In the genomic region with DNA sequence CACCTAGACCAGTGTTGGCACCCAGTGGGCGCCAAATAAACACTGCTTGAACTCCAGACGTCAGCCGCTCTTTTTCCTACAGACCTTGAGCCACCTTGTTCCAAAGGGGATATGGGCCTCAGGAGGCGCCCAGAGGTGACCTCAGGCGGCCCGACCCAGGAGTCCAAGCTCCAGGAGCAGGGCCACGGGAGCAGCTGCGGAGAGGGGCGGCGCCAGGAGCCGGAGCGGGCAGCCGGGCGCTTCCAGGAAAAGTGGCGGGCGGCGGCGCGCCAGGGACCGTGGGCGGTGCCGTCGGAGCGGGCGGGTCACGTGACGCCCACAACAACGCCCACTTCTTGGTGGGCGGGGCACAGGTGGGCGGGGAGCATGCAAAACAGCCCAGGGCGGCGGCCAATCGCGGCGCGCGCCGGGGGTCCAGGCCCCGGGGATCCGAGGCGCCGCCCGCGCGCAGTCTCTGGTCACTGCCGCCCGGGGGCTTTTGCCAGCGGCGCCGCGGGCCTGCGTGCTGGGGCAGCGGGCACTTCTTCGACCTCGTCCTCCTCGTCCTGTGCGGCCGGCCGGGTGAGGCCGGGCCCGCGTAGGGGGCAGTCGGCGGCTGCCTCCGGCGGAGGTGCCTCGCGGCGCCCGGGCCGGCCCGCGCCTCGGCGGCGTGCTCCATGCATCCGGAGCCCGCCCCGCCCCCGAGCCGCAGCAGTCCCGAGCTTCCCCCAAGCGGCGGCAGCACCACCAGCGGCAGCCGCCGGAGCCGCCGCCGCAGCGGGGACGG, we compare ENCODE assay signal across 1 cellular context.
A peak's percentile ranks its signal among the peaks of the same experiment; 100 is the strongest.
TF ChIP-seq lines count a peak whose summit lies in the region.

TSS of gene ORAI1 (plus strand) at position 444 of the 766 bp plus-strand sequence.

TF ChIP-seq in K562, 482 proteins besides CTCF, POLR2A, EP300 and RAD21 (continued from another document and continues in another):
- peak; percentile 48; the same call in 1 of the 2 replicates for TF ChIP-seq TSHZ1 (CRISPR knock-in tag; IDR thresholded peaks at IDR 0.05)
- peak; percentile 60; the same call in 1 of the 2 replicates for TF ChIP-seq ETS1 (conservative IDR thresholded peaks at IDR 0.05; ENCODE audit: control insufficient read depth, low read depth, low read length)
- TF ChIP-seq, protein P1, sequence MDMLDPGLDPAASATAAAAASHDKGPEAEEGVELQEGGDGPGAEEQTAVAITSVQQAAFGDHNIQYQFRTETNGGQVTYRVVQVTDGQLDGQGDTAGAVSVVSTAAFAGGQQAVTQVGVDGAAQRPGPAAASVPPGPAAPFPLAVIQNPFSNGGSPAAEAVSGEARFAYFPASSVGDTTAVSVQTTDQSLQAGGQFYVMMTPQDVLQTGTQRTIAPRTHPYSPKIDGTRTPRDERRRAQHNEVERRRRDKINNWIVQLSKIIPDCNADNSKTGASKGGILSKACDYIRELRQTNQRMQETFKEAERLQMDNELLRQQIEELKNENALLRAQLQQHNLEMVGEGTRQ (CRISPR knock-in tag; IDR thresholded peaks at IDR 0.05): peak; percentile 96
- no peak for TF ChIP-seq CHD2 (IDR thresholded peaks at IDR 0.05; ENCODE audit: low read depth, low read length)
- peak; percentile 83 for TF ChIP-seq CCNT2 (IDR thresholded peaks at IDR 0.05; ENCODE audit: borderline replicate concordance, extremely low read depth, insufficient read length, low read depth, low read length)
- 0 out of 2 replicates have a peak, but pooled peaks have one; percentile 40 for TF ChIP-seq ZNF324 (CRISPR knock-in tag; IDR thresholded peaks at IDR 0.05)
- TF ChIP-seq SAFB2 (IDR thresholded peaks at IDR 0.05; ENCODE audit: borderline replicate concordance, low read depth, low read length, severe bottlenecking): no peak
- peak; percentile 83; the same call in 1 of the 2 replicates for TF ChIP-seq PHF8 (IDR thresholded peaks at IDR 0.05; ENCODE audit: borderline replicate concordance, low read length)
- TF ChIP-seq ZNF316 (IDR thresholded peaks at IDR 0.05): no peak
- TF ChIP-seq, protein P2, sequence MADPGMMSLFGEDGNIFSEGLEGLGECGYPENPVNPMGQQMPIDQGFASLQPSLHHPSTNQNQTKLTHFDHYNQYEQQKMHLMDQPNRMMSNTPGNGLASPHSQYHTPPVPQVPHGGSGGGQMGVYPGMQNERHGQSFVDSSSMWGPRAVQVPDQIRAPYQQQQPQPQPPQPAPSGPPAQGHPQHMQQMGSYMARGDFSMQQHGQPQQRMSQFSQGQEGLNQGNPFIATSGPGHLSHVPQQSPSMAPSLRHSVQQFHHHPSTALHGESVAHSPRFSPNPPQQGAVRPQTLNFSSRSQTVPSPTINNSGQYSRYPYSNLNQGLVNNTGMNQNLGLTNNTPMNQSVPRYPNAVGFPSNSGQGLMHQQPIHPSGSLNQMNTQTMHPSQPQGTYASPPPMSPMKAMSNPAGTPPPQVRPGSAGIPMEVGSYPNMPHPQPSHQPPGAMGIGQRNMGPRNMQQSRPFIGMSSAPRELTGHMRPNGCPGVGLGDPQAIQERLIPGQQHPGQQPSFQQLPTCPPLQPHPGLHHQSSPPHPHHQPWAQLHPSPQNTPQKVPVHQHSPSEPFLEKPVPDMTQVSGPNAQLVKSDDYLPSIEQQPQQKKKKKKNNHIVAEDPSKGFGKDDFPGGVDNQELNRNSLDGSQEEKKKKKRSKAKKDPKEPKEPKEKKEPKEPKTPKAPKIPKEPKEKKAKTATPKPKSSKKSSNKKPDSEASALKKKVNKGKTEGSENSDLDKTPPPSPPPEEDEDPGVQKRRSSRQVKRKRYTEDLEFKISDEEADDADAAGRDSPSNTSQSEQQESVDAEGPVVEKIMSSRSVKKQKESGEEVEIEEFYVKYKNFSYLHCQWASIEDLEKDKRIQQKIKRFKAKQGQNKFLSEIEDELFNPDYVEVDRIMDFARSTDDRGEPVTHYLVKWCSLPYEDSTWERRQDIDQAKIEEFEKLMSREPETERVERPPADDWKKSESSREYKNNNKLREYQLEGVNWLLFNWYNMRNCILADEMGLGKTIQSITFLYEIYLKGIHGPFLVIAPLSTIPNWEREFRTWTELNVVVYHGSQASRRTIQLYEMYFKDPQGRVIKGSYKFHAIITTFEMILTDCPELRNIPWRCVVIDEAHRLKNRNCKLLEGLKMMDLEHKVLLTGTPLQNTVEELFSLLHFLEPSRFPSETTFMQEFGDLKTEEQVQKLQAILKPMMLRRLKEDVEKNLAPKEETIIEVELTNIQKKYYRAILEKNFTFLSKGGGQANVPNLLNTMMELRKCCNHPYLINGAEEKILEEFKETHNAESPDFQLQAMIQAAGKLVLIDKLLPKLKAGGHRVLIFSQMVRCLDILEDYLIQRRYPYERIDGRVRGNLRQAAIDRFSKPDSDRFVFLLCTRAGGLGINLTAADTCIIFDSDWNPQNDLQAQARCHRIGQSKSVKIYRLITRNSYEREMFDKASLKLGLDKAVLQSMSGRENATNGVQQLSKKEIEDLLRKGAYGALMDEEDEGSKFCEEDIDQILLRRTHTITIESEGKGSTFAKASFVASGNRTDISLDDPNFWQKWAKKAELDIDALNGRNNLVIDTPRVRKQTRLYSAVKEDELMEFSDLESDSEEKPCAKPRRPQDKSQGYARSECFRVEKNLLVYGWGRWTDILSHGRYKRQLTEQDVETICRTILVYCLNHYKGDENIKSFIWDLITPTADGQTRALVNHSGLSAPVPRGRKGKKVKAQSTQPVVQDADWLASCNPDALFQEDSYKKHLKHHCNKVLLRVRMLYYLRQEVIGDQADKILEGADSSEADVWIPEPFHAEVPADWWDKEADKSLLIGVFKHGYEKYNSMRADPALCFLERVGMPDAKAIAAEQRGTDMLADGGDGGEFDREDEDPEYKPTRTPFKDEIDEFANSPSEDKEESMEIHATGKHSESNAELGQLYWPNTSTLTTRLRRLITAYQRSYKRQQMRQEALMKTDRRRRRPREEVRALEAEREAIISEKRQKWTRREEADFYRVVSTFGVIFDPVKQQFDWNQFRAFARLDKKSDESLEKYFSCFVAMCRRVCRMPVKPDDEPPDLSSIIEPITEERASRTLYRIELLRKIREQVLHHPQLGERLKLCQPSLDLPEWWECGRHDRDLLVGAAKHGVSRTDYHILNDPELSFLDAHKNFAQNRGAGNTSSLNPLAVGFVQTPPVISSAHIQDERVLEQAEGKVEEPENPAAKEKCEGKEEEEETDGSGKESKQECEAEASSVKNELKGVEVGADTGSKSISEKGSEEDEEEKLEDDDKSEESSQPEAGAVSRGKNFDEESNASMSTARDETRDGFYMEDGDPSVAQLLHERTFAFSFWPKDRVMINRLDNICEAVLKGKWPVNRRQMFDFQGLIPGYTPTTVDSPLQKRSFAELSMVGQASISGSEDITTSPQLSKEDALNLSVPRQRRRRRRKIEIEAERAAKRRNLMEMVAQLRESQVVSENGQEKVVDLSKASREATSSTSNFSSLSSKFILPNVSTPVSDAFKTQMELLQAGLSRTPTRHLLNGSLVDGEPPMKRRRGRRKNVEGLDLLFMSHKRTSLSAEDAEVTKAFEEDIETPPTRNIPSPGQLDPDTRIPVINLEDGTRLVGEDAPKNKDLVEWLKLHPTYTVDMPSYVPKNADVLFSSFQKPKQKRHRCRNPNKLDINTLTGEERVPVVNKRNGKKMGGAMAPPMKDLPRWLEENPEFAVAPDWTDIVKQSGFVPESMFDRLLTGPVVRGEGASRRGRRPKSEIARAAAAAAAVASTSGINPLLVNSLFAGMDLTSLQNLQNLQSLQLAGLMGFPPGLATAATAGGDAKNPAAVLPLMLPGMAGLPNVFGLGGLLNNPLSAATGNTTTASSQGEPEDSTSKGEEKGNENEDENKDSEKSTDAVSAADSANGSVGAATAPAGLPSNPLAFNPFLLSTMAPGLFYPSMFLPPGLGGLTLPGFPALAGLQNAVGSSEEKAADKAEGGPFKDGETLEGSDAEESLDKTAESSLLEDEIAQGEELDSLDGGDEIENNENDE (IDR thresholded peaks at IDR 0.05; ENCODE audit: low read depth, low read length): no peak
- TF ChIP-seq ZNF444 (CRISPR knock-in tag; IDR thresholded peaks at IDR 0.05): no peak
- TF ChIP-seq BRD9 (IDR thresholded peaks at IDR 0.05; ENCODE audit: low read depth, partially characterized antibody): no peak
- TF ChIP-seq ZKSCAN8 (CRISPR knock-in tag; IDR thresholded peaks at IDR 0.05): 0 out of 2 replicates have a peak, but pooled peaks have one; percentile 23
- TF ChIP-seq NBN (IDR thresholded peaks at IDR 0.05; ENCODE audit: low read depth): no peak
- no peak for TF ChIP-seq FOXJ3 (CRISPR knock-in tag; IDR thresholded peaks at IDR 0.05)
- TF ChIP-seq MED1 (CRISPR knock-in tag; IDR thresholded peaks at IDR 0.05; ENCODE audit: borderline replicate concordance): no peak
- no peak for TF ChIP-seq SMC3 (conservative IDR thresholded peaks at IDR 0.05; ENCODE audit: insufficient read depth, low read depth, low read length)
- TF ChIP-seq EGR1 (conservative IDR thresholded peaks at IDR 0.05): peak; percentile 98
- no peak for TF ChIP-seq NFATC3 (IDR thresholded peaks at IDR 0.05)
- TF ChIP-seq YY1 (IDR thresholded peaks at IDR 0.05; ENCODE audit: borderline replicate concordance in 1 of 3, control insufficient read depth in 1 of 3, extremely low read depth in 1 of 3, insufficient read depth in 3 of 3, insufficient read length in 1 of 3, insufficient replicate concordance in 2 of 3, low read depth in 1 of 3, low read length in 2 of 3): peak in 2 of 3 experiments; percentile 48 to 55
- TF ChIP-seq KLF13 (tag; IDR thresholded peaks at IDR 0.05; ENCODE audit: borderline replicate concordance, low read depth): peak; percentile 91; the same call in 1 of the 2 replicates
- TF ChIP-seq TBP (optimal IDR thresholded peaks at IDR 0.05; ENCODE audit: low read depth, low read length): peak; percentile 71
- no peak for TF ChIP-seq ZNF398 (CRISPR knock-in tag; IDR thresholded peaks at IDR 0.05)
- TF ChIP-seq, protein P3, sequence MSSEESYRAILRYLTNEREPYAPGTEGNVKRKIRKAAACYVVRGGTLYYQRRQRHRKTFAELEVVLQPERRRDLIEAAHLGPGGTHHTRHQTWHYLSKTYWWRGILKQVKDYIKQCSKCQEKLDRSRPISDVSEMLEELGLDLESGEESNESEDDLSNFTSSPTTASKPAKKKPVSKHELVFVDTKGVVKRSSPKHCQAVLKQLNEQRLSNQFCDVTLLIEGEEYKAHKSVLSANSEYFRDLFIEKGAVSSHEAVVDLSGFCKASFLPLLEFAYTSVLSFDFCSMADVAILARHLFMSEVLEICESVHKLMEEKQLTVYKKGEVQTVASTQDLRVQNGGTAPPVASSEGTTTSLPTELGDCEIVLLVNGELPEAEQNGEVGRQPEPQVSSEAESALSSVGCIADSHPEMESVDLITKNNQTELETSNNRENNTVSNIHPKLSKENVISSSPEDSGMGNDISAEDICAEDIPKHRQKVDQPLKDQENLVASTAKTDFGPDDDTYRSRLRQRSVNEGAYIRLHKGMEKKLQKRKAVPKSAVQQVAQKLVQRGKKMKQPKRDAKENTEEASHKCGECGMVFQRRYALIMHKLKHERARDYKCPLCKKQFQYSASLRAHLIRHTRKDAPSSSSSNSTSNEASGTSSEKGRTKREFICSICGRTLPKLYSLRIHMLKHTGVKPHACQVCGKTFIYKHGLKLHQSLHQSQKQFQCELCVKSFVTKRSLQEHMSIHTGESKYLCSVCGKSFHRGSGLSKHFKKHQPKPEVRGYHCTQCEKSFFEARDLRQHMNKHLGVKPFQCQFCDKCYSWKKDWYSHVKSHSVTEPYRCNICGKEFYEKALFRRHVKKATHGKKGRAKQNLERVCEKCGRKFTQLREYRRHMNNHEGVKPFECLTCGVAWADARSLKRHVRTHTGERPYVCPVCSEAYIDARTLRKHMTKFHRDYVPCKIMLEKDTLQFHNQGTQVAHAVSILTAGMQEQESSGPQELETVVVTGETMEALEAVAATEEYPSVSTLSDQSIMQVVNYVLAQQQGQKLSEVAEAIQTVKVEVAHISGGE (CRISPR knock-in tag; IDR thresholded peaks at IDR 0.05): peak in 1 of 3 experiments; percentile 86; a peak in 2 of 6 replicates
- TF ChIP-seq JUNB (CRISPR knock-in tag; conservative IDR thresholded peaks at IDR 0.05): no peak
- TF ChIP-seq NFXL1 (CRISPR knock-in tag; IDR thresholded peaks at IDR 0.05): no peak
